In genomic region chr6:36758516-36759176, GRCh38 we compare ENCODE assay signal across 10 cellular contexts.
DNase-seq lines count a peak whose midpoint lies in the region; ATAC-seq and TF ChIP-seq lines count a peak whose summit lies in the region.
"Had no signal": no experiment of that assay in that cellular context is flagged by ENCODE, and none has a peak within 500 bp of the region (broad histone marks: within the 10 kb centered on the region; RNA-seq: fewer than 3 reads in every experiment).

No MANE protein-coding gene starts in this region.

- ATAC-seq in sciatic nerve = peak; percentile 3

- H3K36me3 ChIP-seq in Karpas-422 (ENCODE audit: insufficient read depth, low read length) (no peaks in the 10 kb centered on the region), SK-N-SH (replicated peaks in 1 of 2; ENCODE audit: control insufficient read depth in 1 of 2, insufficient read depth in 2 of 2, low read length in 1 of 2) (no peaks in the 10 kb centered on the region), adrenal gland (replicated peaks in 1 of 2) (no peaks in the 10 kb centered on the region)
- H3K36me3 ChIP-seq: ovary, tibial artery had no signal

- CTCF ChIA-PET in SK-N-SH (lab: Yijun Ruan, JAX) = interaction anchor here (0.6 to 10.9 kb wide), 57 partner anchors 7 to 456 kb away, joined by 3 to 111 read pairs (median 6); partner anchors contain the start of genes C6orf89 and PPIL1

- H3K9ac ChIP-seq in Karpas-422 (ENCODE audit: low read length) (no peak overlapping the region), SK-N-SH (no peak overlapping the region)

- H3K9me2 ChIP-seq in Karpas-422 (replicated peaks; ENCODE audit: insufficient read depth, low read length) (no peaks in the 10 kb centered on the region), SK-N-SH (no peaks in the 10 kb centered on the region)

- intact Hi-C loops in sciatic nerve (cut with DNase I) (no loop called here), adrenal gland (cut with DNase I) (loop anchor here in 1 of 2 donors (10.0 kb wide), 1 partner anchor 144 kb away; no protein-coding TSS in a partner anchor)

- H4K20me1 ChIP-seq in Karpas-422 (ENCODE audit: insufficient read depth, low read depth, low read length) (no peaks in the 10 kb centered on the region), SK-N-SH (ENCODE audit: insufficient read depth) (no peaks in the 10 kb centered on the region)

- H3K79me2 ChIP-seq in Karpas-422 (ENCODE audit: low read length) (no peaks in the 10 kb centered on the region), SK-N-SH (ENCODE audit: insufficient read depth) (no peaks in the 10 kb centered on the region)

- WGBS in SK-N-SH (ENCODE audit: low lambda C conversion rate) = 72% methylated on average over 14 of the region's 15 CpGs
- WGBS in adrenal gland, 4 donors = 61 to 70% (median 64%) methylated on average over 15 of the region's 15 CpGs

- H3K4me2 ChIP-seq in Karpas-422 (ENCODE audit: low read depth, low read length, poor library complexity, severe bottlenecking) (no peak overlapping the region), SK-N-SH (no peak overlapping the region)

- no peaks in the 10 kb centered on the region for H3F3A ChIP-seq in SK-N-SH (replicated peaks; ENCODE audit: insufficient read depth)

- H3K27me3 ChIP-seq in Karpas-422 (ENCODE audit: low read length) (no peaks in the 10 kb centered on the region), SK-N-SH (ENCODE audit: insufficient read depth) (no peaks in the 10 kb centered on the region), adrenal gland (no peaks in the 10 kb centered on the region)
- H3K27me3 ChIP-seq: ovary, tibial artery had no signal

- peaks cover 51% of the 10 kb centered on the region for H3K4me1 ChIP-seq in Karpas-422 (ENCODE audit: low read length)
- H3K4me1 ChIP-seq in SK-N-SH (ENCODE audit: control insufficient read depth in 1 of 2, insufficient read depth in 2 of 2, low read depth in 1 of 2, low read length in 1 of 2) = peaks cover 0 to 21% of the 10 kb centered on the region in 2 experiments; a peak in 2 of 4 replicates
- H3K4me1 ChIP-seq in adrenal gland (replicated peaks in 1 of 2) = peaks cover 0 to 12% of the 10 kb centered on the region in 2 donors

- TF ChIP-seq RAD21 in SK-N-SH (IDR thresholded peaks at IDR 0.05; ENCODE audit: low read length) = no peak

- H3K4me3 ChIP-seq in Karpas-422 (ENCODE audit: low read length) (no peak overlapping the region), SK-N-SH (ENCODE audit: low read depth in 2 of 2, low read length in 1 of 2) (no peak overlapping the region), adrenal gland (no peak overlapping the region)
- H3K4me3 ChIP-seq: ovary, tibial artery had no signal

- H2AFZ ChIP-seq in Karpas-422 (ENCODE audit: low read length) = no peak overlapping the region
- no peak overlapping the region for H2AFZ ChIP-seq in SK-N-SH (ENCODE audit: low read depth)

- POLR2A ChIA-PET in SK-N-SH (lab: Yijun Ruan, JAX) = interaction anchor here (0.5 to 0.9 kb wide), 2 partner anchors 144 kb away, joined by 4 read pairs; no protein-coding TSS in a partner anchor

- TF ChIP-seq CTCF in SK-N-SH (IDR thresholded peaks at IDR 0.05) (no peak), adrenal gland (IDR thresholded peaks at IDR 0.05) (no peak)

- no peak overlapping the region for H3K27ac ChIP-seq in Karpas-422 (ENCODE audit: low read length)
- peak overlapping the region; percentile 40 for H3K27ac ChIP-seq in caudate nucleus (ENCODE audit: low read depth, low read length)
- no peak overlapping the region for H3K27ac ChIP-seq in SK-N-SH (ENCODE audit: low read depth in 2 of 2, low read length in 1 of 2)
- no peak overlapping the region for H3K27ac ChIP-seq in adrenal gland
- H3K27ac ChIP-seq: ovary, tibial artery had no signal

- DNase-seq in NCI-H524 (lab: John Stamatoyannopoulos, UW) (peak; percentile 16 to 38), NCI-H524 treated with DMSO at 0.1 percent for 48 hours (lab: John Stamatoyannopoulos, UW) (no peak), Karpas-422 (peak; percentile 61), caudate nucleus (lab: John Stamatoyannopoulos, UW) (no peak), sciatic nerve (ENCODE audit: low spot score) (no peak), SK-N-SH (no peak), adrenal gland (no peak), NCI-H345 (lab: John Stamatoyannopoulos, UW) (no peak)

- TF ChIP-seq POLR2A in adrenal gland (IDR thresholded peaks at IDR 0.05) = no peak

- no peak for TF ChIP-seq EP300 in SK-N-SH (IDR thresholded peaks at IDR 0.05; ENCODE audit: borderline replicate concordance in 1 of 2, low read depth in 1 of 2, low read length in 1 of 2)

- H3K9me3 ChIP-seq in Karpas-422 (ENCODE audit: low read length) = no peaks in the 10 kb centered on the region
- H3K9me3 ChIP-seq in SK-N-SH = no peaks in the 10 kb centered on the region
- no peaks in the 10 kb centered on the region for H3K9me3 ChIP-seq in adrenal gland (replicated peaks in 1 of 3)
- H3K9me3 ChIP-seq: ovary, tibial artery had no signal

TF ChIP-seq in SK-N-SH, 30 proteins besides CTCF, POLR2A, EP300 and RAD21:
- no peak for TF ChIP-seq GABPA (IDR thresholded peaks at IDR 0.05; ENCODE audit: low read depth)
- TF ChIP-seq PBX3 (IDR thresholded peaks at IDR 0.05) = no peak
- no peak for TF ChIP-seq TAF1 (IDR thresholded peaks at IDR 0.05; ENCODE audit: borderline replicate concordance, low read depth, low read length)
- TF ChIP-seq MAX (IDR thresholded peaks at IDR 0.05; ENCODE audit: low read depth) = no peak
- no peak for TF ChIP-seq FOXM1 (IDR thresholded peaks at IDR 0.05; ENCODE audit: low read depth)
- no peak for TF ChIP-seq FOSL2 (IDR thresholded peaks at IDR 0.05; ENCODE audit: borderline replicate concordance, low read depth)
- no peak for TF ChIP-seq TCF12 (IDR thresholded peaks at IDR 0.05)
- no peak for TF ChIP-seq YY1 (IDR thresholded peaks at IDR 0.05; ENCODE audit: low read depth)
- no peak for TF ChIP-seq MEF2A (IDR thresholded peaks at IDR 0.05; ENCODE audit: borderline replicate concordance, low read depth)

Comparison
In these comparisons a context has a peak if more than half of its experiments do, and no peak if none do; other contexts are left out.
1. DNase-seq: peak in NCI-H524 (2 of 2) and Karpas-422 (single experiment); none in NCI-H524 treated with DMSO at 0.1 percent for 48 hours (single experiment), caudate nucleus (0 of 61), sciatic nerve (single experiment), SK-N-SH (single experiment), adrenal gland (0 of 7) and NCI-H345 (single experiment).